1 cellular context compared by ENCODE assay signal in genomic region chr7:101278461-101279292, GRCh38.
TF ChIP-seq lines count a peak whose summit lies in the region.

No MANE protein-coding gene starts in this region.

TF ChIP-seq in H1, 55 proteins besides CTCF, POLR2A, EP300 and RAD21:
- no peak for TF ChIP-seq CEBPB (IDR thresholded peaks at IDR 0.05; ENCODE audit: low read depth, low read length)
- TF ChIP-seq BCL11A (IDR thresholded peaks at IDR 0.05; ENCODE audit: low read depth in 2 of 2, low read length in 2 of 2) = no peak
- no peak for TF ChIP-seq CHD2 (IDR thresholded peaks at IDR 0.05; ENCODE audit: low read length)
- peak; percentile 42; the same call in 1 of the 2 replicates for TF ChIP-seq POLR2AphosphoS5 (IDR thresholded peaks at IDR 0.05; ENCODE audit: low read depth, low read length)
- TF ChIP-seq ASH2L (IDR thresholded peaks at IDR 0.05; ENCODE audit: low read length) = no peak
- no peak for TF ChIP-seq KDM5A (IDR thresholded peaks at IDR 0.05; ENCODE audit: low read length)
